Comparison of ENCODE assay signal across 21 cellular contexts in the genomic region with DNA sequence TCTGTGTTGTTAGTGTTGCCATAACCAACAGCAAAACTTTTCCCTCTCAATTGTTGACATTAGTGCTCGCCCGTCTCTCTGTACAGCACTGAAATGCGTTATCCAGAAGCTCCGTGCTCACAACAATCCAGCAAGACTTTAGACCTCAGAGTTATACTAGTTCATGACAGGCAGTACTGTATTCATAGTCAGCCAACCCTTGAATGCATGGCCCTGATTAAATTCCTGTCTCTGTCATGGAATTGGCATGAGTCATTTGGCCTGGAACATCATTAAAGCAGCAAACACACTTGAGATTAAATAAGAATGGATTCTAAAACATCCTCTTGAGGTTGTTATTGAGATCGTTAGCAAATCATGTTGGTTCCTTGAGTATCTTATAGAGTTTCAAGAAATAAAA.
DNase-seq lines count a peak whose midpoint lies in the region; ATAC-seq, FAIRE-seq and TF ChIP-seq lines count a peak whose summit lies in the region.
"Had no signal": no experiment of that assay in that cellular context is flagged by ENCODE, and none has a peak within 500 bp of the region (broad histone marks: within the 10 kb centered on the region; RNA-seq: fewer than 3 reads in every experiment).

No MANE protein-coding gene starts in this region.

- H3K36me3 Mint-ChIP-seq in CD14-positive monocyte = no peaks in the 10 kb centered on the region
- H3K36me3 Mint-ChIP-seq: activated CD4-positive, alpha-beta memory T cell treated with anti-CD3 and anti-CD28 coated beads for 36 hours; activated naive CD4-positive, alpha-beta T cell treated with anti-CD3 and anti-CD28 coated beads, Interleukin-2, amount 10 ng/mL, durations not matched to agents 7 days and 5 days; brain; WTC11 had no signal

- 81 to 84% methylated on average over 4 of the region's 5 CpGs for WGBS in mesodermal cell (ENCODE audit: insufficient coverage in 2 of 2), 2 experiments

- H3K27me3 Mint-ChIP-seq in CD14-positive monocyte (ENCODE audit: low read depth in 3 of 3) = peaks cover 0 to 5% (median 2%) of the 10 kb centered on the region in 3 donors
- H3K27me3 Mint-ChIP-seq: activated naive CD4-positive, alpha-beta T cell treated with anti-CD3 and anti-CD28 coated beads, Interleukin-2, amount 10 ng/mL, durations not matched to agents 7 days and 5 days; brain; dendritic cell treated with granulocyte-macrophage colony-stimulating factor and Interleukin-4, amounts not matched to agents 40 ng/mL and 50 ng/mL, for 4 days had no signal

- no peak for TF ChIP-seq CTCF in CD14-positive monocyte (IDR thresholded peaks at IDR 0.05)

- H3K4me3 Mint-ChIP-seq in CD14-positive monocyte = no peak overlapping the region
- H3K4me3 Mint-ChIP-seq: activated CD4-positive, alpha-beta memory T cell treated with anti-CD3 and anti-CD28 coated beads for 36 hours; activated naive CD4-positive, alpha-beta T cell treated with anti-CD3 and anti-CD28 coated beads, Interleukin-2, amount 10 ng/mL, durations not matched to agents 7 days and 5 days; brain; dendritic cell treated with granulocyte-macrophage colony-stimulating factor and Interleukin-4, amounts not matched to agents 40 ng/mL and 50 ng/mL, for 4 days; WTC11 had no signal

- no peak overlapping the region for H3K4me3 ChIP-seq in mesodermal cell (ENCODE audit: extremely low read depth, insufficient read depth, low read length, poor library complexity, severe bottlenecking)
- H3K4me3 ChIP-seq in SJCRH30 = no peak overlapping the region

- H3K36me3 ChIP-seq in mesodermal cell (ENCODE audit: control insufficient read depth, insufficient read depth, low read length) (no peaks in the 10 kb centered on the region), SJCRH30 (no peaks in the 10 kb centered on the region)

- peaks cover 8% of the 10 kb centered on the region; the same call in 1 of the 2 replicates for H3K27me3 ChIP-seq in SJCRH30

- DNase-seq in ELR (ENCODE audit: low read depth) (peak; percentile 25), RKO (ENCODE audit: low spot score) (peak; percentile 11), foreskin melanocyte (peak; percentile 1), GM12892 (ENCODE audit: insufficient read length) (no peak), SJCRH30 (no peak), CD14-positive monocyte (ENCODE audit: low spot score) (no peak)
- DNase-seq: activated CD4-positive, alpha-beta memory T cell treated with anti-CD3 and anti-CD28 coated beads for 36 hours; activated naive CD4-positive, alpha-beta T cell treated with anti-CD3 and anti-CD28 coated beads, Interleukin-2, amount 10 ng/mL, durations not matched to agents 7 days and 5 days; Calu3; GDM1; NCI-H1436; NCI-H2227 treated with DMSO at 0.1 percent for 48 hours; occipital lobe; stimulated activated naive CD4-positive, alpha-beta T cell treated with Interleukin-2 at 50 U/mL for 16 hours had no signal

- no peak for FAIRE-seq in GM12892 (lab: Jason Lieb, UNC)
- FAIRE-seq: frontal cortex had no signal

- no peak for ATAC-seq in GM21528 (IDR thresholded peaks at IDR 0.05; ENCODE audit: low FRiP score, unreplicated experiment)
- ATAC-seq: sciatic nerve, WTC11 had no signal

- intact Hi-C loops in CD14-positive monocyte (cut with micrococcal nuclease) = no loop called here

- TF ChIP-seq POLR2A in GM12892 (IDR thresholded peaks at IDR 0.05; ENCODE audit: low read depth, low read length) = no peak

- H3K9me3 ChIP-seq in mesodermal cell (ENCODE audit: control insufficient read depth, low read length) (no peaks in the 10 kb centered on the region), SJCRH30 (replicated peaks) (no peaks in the 10 kb centered on the region)

- H3K4me1 ChIP-seq in mesodermal cell (ENCODE audit: control insufficient read depth, insufficient read depth, low read length, poor library complexity, severe bottlenecking) (peaks cover 12% of the 10 kb centered on the region), SJCRH30 (no peaks in the 10 kb centered on the region)

- H3K4me1 Mint-ChIP-seq in CD14-positive monocyte = no peaks in the 10 kb centered on the region
- H3K4me1 Mint-ChIP-seq: activated naive CD4-positive, alpha-beta T cell treated with anti-CD3 and anti-CD28 coated beads, Interleukin-2, amount 10 ng/mL, durations not matched to agents 7 days and 5 days had no signal

- peak overlapping the region; percentile 42 for H3K27ac ChIP-seq in mesodermal cell (ENCODE audit: low read depth, low read length, severe bottlenecking)
- H3K27ac ChIP-seq in SJCRH30 = no peak overlapping the region

- peaks cover 0 to 6% (median 0%) of the 10 kb centered on the region in 7 donors for H3K9me3 Mint-ChIP-seq in CD14-positive monocyte
- H3K9me3 Mint-ChIP-seq: activated CD4-positive, alpha-beta memory T cell treated with anti-CD3 and anti-CD28 coated beads for 36 hours; activated naive CD4-positive, alpha-beta T cell treated with anti-CD3 and anti-CD28 coated beads, Interleukin-2, amount 10 ng/mL, durations not matched to agents 7 days and 5 days; dendritic cell treated with granulocyte-macrophage colony-stimulating factor and Interleukin-4, amounts not matched to agents 40 ng/mL and 50 ng/mL, for 4 days; WTC11 had no signal

- no peak overlapping the region for H3K27ac Mint-ChIP-seq in CD14-positive monocyte
- H3K27ac Mint-ChIP-seq: activated CD4-positive, alpha-beta memory T cell treated with anti-CD3 and anti-CD28 coated beads for 36 hours; activated naive CD4-positive, alpha-beta T cell treated with anti-CD3 and anti-CD28 coated beads, Interleukin-2, amount 10 ng/mL, durations not matched to agents 7 days and 5 days; dendritic cell treated with granulocyte-macrophage colony-stimulating factor and Interleukin-4, amounts not matched to agents 40 ng/mL and 50 ng/mL, for 4 days; WTC11 had no signal

Comparison
In these comparisons a context has a peak if more than half of its experiments do, and no peak if none do; other contexts are left out.
1. DNase-seq: peak in ELR (single experiment), RKO (single experiment) and foreskin melanocyte (single experiment); none in GM12892 (single experiment), SJCRH30 (0 of 2) and CD14-positive monocyte (single experiment).